ENCODE assay signal across 17 cellular contexts in genomic region chr10:27088263-27089044, GRCh38. TPM values are rescaled to one million over a fixed set of nuclear protein-coding genes. Genes with fewer than 3 reads are reported as not detected.
DNase-seq lines count a peak whose midpoint lies in the region; ATAC-seq and TF ChIP-seq lines count a peak whose summit lies in the region.
"Had no signal": no experiment of that assay in that cellular context is flagged by ENCODE, and none has a peak within 500 bp of the region (broad histone marks: within the 10 kb centered on the region; RNA-seq: fewer than 3 reads in every experiment).

No MANE protein-coding gene starts in this region.

- H3K27ac ChIP-seq in 22Rv1 (peak overlapping the region; percentile 47), endodermal cell (ENCODE audit: low read depth, low read length) (no peak overlapping the region)
- H3K27ac ChIP-seq: A549, C4-2B, GM23248 had no signal

- TF ChIP-seq CTCF in 22Rv1 (IDR thresholded peaks at IDR 0.05) (no peak), endodermal cell (conservative IDR thresholded peaks at IDR 0.05) (no peak)

- H3K9ac ChIP-seq in endodermal cell (ENCODE audit: extremely low read depth, low read length, poor library complexity, severe bottlenecking): no peak overlapping the region
- H3K9ac ChIP-seq: GM23248 had no signal

- H3K4me3 Mint-ChIP-seq in endodermal cell: no peak overlapping the region
- H3K4me3 Mint-ChIP-seq: CD4-positive, alpha-beta T cell had no signal

- H3K4me3 ChIP-seq in endodermal cell (ENCODE audit: low read length): no peak overlapping the region
- H3K4me3 ChIP-seq: A549, GM12878, GM23248, HAP-1, K562 had no signal

- H3K9me3 ChIP-seq in endodermal cell (ENCODE audit: control insufficient read depth, low read length): no peaks in the 10 kb centered on the region
- H3K9me3 ChIP-seq: A549, HAP-1 had no signal

- no peaks in the 10 kb centered on the region for H3K9me3 Mint-ChIP-seq in endodermal cell
- H3K9me3 Mint-ChIP-seq: CD4-positive, alpha-beta T cell had no signal

- no peaks in the 10 kb centered on the region for H3K27me3 Mint-ChIP-seq in endodermal cell (ENCODE audit: insufficient read depth)
- H3K27me3 Mint-ChIP-seq: CD4-positive, alpha-beta T cell had no signal

- H3K36me3 Mint-ChIP-seq in endodermal cell (ENCODE audit: low read depth): peaks cover 54% of the 10 kb centered on the region

- H3K27me3 ChIP-seq in endodermal cell (ENCODE audit: control insufficient read depth, insufficient read depth, low read length, poor library complexity, severe bottlenecking): no peaks in the 10 kb centered on the region

- peak overlapping the region; percentile 42 for H3K27ac Mint-ChIP-seq in endodermal cell
- H3K27ac Mint-ChIP-seq: CD4-positive, alpha-beta T cell had no signal

- H3K4me1 ChIP-seq in endodermal cell (ENCODE audit: control insufficient read depth, insufficient read depth, low read length): no peaks in the 10 kb centered on the region
- H3K4me1 ChIP-seq: A549, HAP-1 had no signal

- WGBS in endodermal cell (ENCODE audit: insufficient coverage in 1 of 2, insufficient read length in 1 of 2), 2 experiments: 83 to 91% methylated on average over 1 to 4 of the region's 4 CpGs

- peaks cover 55% of the 10 kb centered on the region for H3K36me3 ChIP-seq in endodermal cell (ENCODE audit: control insufficient read depth, insufficient read depth, low read length)

- peaks cover 1% of the 10 kb centered on the region for H3K4me1 Mint-ChIP-seq in endodermal cell

- DNase-seq in COLO829 (ENCODE audit: low spot score) (peak; percentile 11), endodermal cell (no peak), putamen (ENCODE audit: low spot score) (peak; percentile 18), NCI-H774 (lab: John Stamatoyannopoulos, UW) (no peak)
- DNase-seq: AML-193; CD4-positive, alpha-beta T cell; DMS153; DND-41; EL; GM23248 had no signal

- no peak for ATAC-seq in HG02571 (IDR thresholded peaks at IDR 0.05; ENCODE audit: unreplicated experiment)
- ATAC-seq: A549, GM12878, K562 had no signal

RNA-seq across cellular contexts. Expression of gene ANKRD26, which starts 11.8 kb away (rescaled TPM):
- total RNA-seq in endodermal cell: 10 to 100 TPM; 15.8 to 18.9 TPM
- 10.7 TPM for polyA plus RNA-seq in endodermal cell (2013, experiment 1 of 2)
- 12.9 TPM for polyA plus RNA-seq in endodermal cell (2013, experiment 2 of 2)

Comparison
In these comparisons a context has a peak if more than half of its experiments do, and no peak if none do; other contexts are left out.
1. DNase-seq: peak in COLO829 (single experiment) and putamen (single experiment); none in endodermal cell (single experiment) and NCI-H774 (single experiment).